ENCODE assay signal across 22 cellular contexts in genomic region chr4:148397771-148398170, GRCh38.
"Had no signal": no experiment of that assay in that cellular context is flagged by ENCODE, and none has a peak within 500 bp of the region (broad histone marks: within the 10 kb centered on the region; RNA-seq: fewer than 3 reads in every experiment).

No MANE protein-coding gene starts in this region.

- H3K27ac ChIP-seq: Peyer's patch, RWPE1 had no signal

- ATAC-seq: activated T-cell treated with anti-CD3 and anti-CD28 coated beads, Interleukin-2, amount 50 U/mL, for 4 hours; K562 had no signal

- H3K4me3 ChIP-seq: K562, Peyer's patch had no signal

- H3K27me3 ChIP-seq: Peyer's patch had no signal

- H3K9me3 ChIP-seq: Peyer's patch had no signal

- DNase-seq: activated CD4-positive, alpha-beta memory T cell treated with anti-CD3 and anti-CD28 coated beads for 36 hours; activated CD4-positive, alpha-beta T cell treated with anti-CD3 and anti-CD28 coated beads, Interleukin-2, amount 10 ng/mL, durations not matched to agents 7 days and 5 days; activated CD4-positive, CD25-positive, alpha-beta regulatory T cell; activated CD8-positive, alpha-beta memory T cell treated with anti-CD3 and anti-CD28 coated beads for 24 hours; activated effector memory CD4-positive, alpha-beta T cell treated with anti-CD3 and anti-CD28 coated beads, Interleukin-2, amount 50 U/mL, for 16 hours; activated naive CD4-positive, alpha-beta T cell treated with Interleukin-2 at 50 U/mL for 16 hours; activated T-cell treated with anti-CD3 and anti-CD28 coated beads, Interleukin-2, amount 50 U/mL, for 4 hours; anterior cingulate cortex; Karpas-422; MM.1S; NCI-H1105; NCI-H1436; NCI-H187; NCI-H2081; NCI-H446; NCI-H524; Peyer's patch; SHP77 treated with DMSO at 0.1 percent for 48 hours; T-helper 2 cell; T1000 had no signal

- H3K36me3 ChIP-seq: Peyer's patch had no signal
